9 cellular contexts compared by ENCODE assay signal in the genomic region with DNA sequence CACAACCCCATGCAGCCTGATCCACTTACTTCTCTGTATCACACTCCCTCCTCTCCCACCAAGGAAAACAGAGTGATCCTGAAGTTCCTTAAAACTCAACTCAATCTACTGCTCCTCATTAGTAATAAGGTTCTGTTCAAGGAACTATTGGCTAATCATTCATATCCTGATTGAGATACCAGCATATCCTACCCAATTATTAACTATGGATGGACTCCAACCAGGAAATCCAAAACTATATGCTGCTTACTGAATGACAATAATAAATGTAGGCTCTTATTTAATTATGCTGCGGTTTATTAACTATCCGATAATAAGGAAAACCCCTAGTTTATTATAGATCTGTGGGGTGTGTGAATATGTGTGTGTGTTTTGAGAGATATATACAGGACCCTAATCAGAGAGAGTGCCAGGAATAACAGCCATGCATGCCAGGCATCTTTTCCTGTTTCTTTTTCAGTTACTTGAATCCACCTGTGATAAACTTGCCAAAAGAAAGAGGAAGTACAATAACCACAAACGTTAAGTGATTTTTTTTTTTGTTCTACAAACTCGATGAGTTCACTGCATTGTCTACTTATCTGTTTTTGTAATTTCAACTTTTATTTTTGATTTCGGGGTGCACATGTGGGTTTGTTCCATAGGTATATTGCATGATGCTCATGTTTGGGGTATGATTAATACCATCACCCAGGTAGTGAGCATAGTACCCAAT.
DNase-seq lines count a peak whose midpoint lies in the region; ATAC-seq, FAIRE-seq and TF ChIP-seq lines count a peak whose summit lies in the region.
"Had no signal": no experiment of that assay in that cellular context is flagged by ENCODE, and none has a peak within 500 bp of the region (broad histone marks: within the 10 kb centered on the region; RNA-seq: fewer than 3 reads in every experiment).

No MANE protein-coding gene starts in this region.

- TF ChIP-seq CTCF in GM12878 (IDR thresholded peaks at IDR 0.05 in 2 of 3, conservative IDR thresholded peaks at IDR 0.05 in 1 of 3; ENCODE audit: control insufficient read depth in 2 of 3, extremely low read depth in 1 of 3, insufficient read depth in 1 of 3, low read depth in 3 of 3, low read length in 3 of 3): no peak
- no peak for TF ChIP-seq CTCF in omental fat pad (IDR thresholded peaks at IDR 0.05)

- CTCF ChIA-PET in GM12878 (lab: Yijun Ruan, JAX): no interaction called here

- peak; percentile 66 for FAIRE-seq in GM12892 (lab: Jason Lieb, UNC)
- FAIRE-seq in GM12878 (lab: Jason Lieb, UNC): no peak

- H3K27ac ChIP-seq in GM12878 (ENCODE audit: control insufficient read depth, insufficient read depth) (no peak overlapping the region), GM23248 (no peak overlapping the region)

- H2AFZ ChIP-seq in GM12878 (ENCODE audit: control insufficient read depth, low read depth, low read length) (no peak overlapping the region), GM23248 (no peak overlapping the region)

- SMC1A ChIA-PET in GM12878 (lab: Charles Lee; ENCODE audit: uncharacterized antibody, unreplicated experiment): no interaction called here

- H3K4me2 ChIP-seq in GM12878 (ENCODE audit: control insufficient read depth, insufficient read depth): peak overlapping the region; percentile 43; the same call in 1 of the 2 replicates
- H3K4me2 ChIP-seq in GM23248 (ENCODE audit: unreplicated experiment): no peak overlapping the region
- H3K4me2 ChIP-seq: smooth muscle cell had no signal

- WGBS in GM12878 (ENCODE audit: insufficient coverage, insufficient replicate concordance, low lambda C conversion rate, missing lambda C conversion rate): 29% methylated on average over 5 of the region's 5 CpGs
- 65 to 74% methylated on average over 5 of the region's 5 CpGs for WGBS in GM23248 (ENCODE audit: low coverage in 1 of 2, low lambda C conversion rate in 2 of 2, missing lambda C conversion rate in 2 of 2), 2 experiments

- H3K9me2 ChIP-seq in GM23248 (ENCODE audit: insufficient read depth): no peaks in the 10 kb centered on the region

- no peak for DNase-seq in GM12892 (ENCODE audit: insufficient read length)
- DNase-seq in Kasumi-1 (lab: John Stamatoyannopoulos, UW): peak; percentile 32 to 56
- DNase-seq in GM12878 (ENCODE audit: low read depth, low spot score): peak; percentile 20
- no peak for DNase-seq in MG63
- no peak for DNase-seq in GM23248
- DNase-seq in omental fat pad (ENCODE audit: low spot score): no peak
- no peak for DNase-seq in iPS-NIHi11 (ENCODE audit: low spot score)

- POLR2A ChIA-PET in GM12878 (lab: Charles Lee): no interaction called here

- H3K36me3 ChIP-seq in GM12878 (ENCODE audit: control insufficient read depth in 2 of 2, insufficient read depth in 2 of 2, low read length in 1 of 2) (no peaks in the 10 kb centered on the region), MG63 (no peaks in the 10 kb centered on the region), GM23248 (ENCODE audit: low read depth) (no peaks in the 10 kb centered on the region)

- H3K9me3 ChIP-seq in GM12878 (replicated peaks; ENCODE audit: control insufficient read depth, insufficient read depth, low read length) (no peaks in the 10 kb centered on the region; the same call in 2 of the 3 replicates), MG63 (no peaks in the 10 kb centered on the region), GM23248 (ENCODE audit: low read depth) (no peaks in the 10 kb centered on the region)

- H3F3A ChIP-seq in GM23248 (ENCODE audit: insufficient read depth): no peaks in the 10 kb centered on the region

- TF ChIP-seq RAD21 in GM12878 (IDR thresholded peaks at IDR 0.05; ENCODE audit: insufficient read depth, low read depth, low read length): no peak

- peaks cover 13% of the 10 kb centered on the region for H3K4me1 ChIP-seq in GM12878 (ENCODE audit: control insufficient read depth, insufficient read depth, low read length)
- no peaks in the 10 kb centered on the region for H3K4me1 ChIP-seq in GM23248 (ENCODE audit: insufficient read depth)

- RAD21 ChIA-PET in GM12878 (lab: Charles Lee; ENCODE audit: unreplicated experiment): no interaction called here

- H3K79me2 ChIP-seq in GM12878 (ENCODE audit: control insufficient read depth, insufficient read depth, low read length) (no peaks in the 10 kb centered on the region), GM23248 (ENCODE audit: insufficient read depth) (no peaks in the 10 kb centered on the region)

- in situ Hi-C loops in GM12878 (cut with MboI) (no loop called here), GM23248 (cut with MboI) (no loop called here)

- H4K20me1 ChIP-seq in GM12878 (ENCODE audit: control insufficient read depth, insufficient read depth) (no peaks in the 10 kb centered on the region), GM23248 (ENCODE audit: insufficient read depth) (no peaks in the 10 kb centered on the region)

- intact Hi-C loops in GM12878 (cut with micrococcal nuclease; ENCODE audit: unreplicated experiment): no loop called here

- no peak overlapping the region for H3K9ac ChIP-seq in GM12878 (ENCODE audit: control insufficient read depth, insufficient read depth, low read length)
- H3K9ac ChIP-seq in GM23248: no peak overlapping the region

- no peak for TF ChIP-seq EP300 in GM12878 (IDR thresholded peaks at IDR 0.05; ENCODE audit: borderline replicate concordance in 1 of 2, control insufficient read depth in 1 of 2, low read depth in 2 of 2, low read length in 2 of 2)

- H3K4me3 ChIP-seq in GM12878: no peak overlapping the region
- no peak overlapping the region for H3K4me3 ChIP-seq in MG63
- no peak overlapping the region for H3K4me3 ChIP-seq in GM23248
- H3K4me3 ChIP-seq: smooth muscle cell had no signal

- BruUV-seq in GM12878 (replicated peaks; lab: Mats Ljungman, UMichigan): no TSS peak

- no peak for TF ChIP-seq POLR2A in GM12892 (IDR thresholded peaks at IDR 0.05; ENCODE audit: low read depth, low read length)
- no peak for TF ChIP-seq POLR2A in GM12878 (IDR thresholded peaks at IDR 0.05; ENCODE audit: low read depth, low read length)

- H3K27me3 ChIP-seq in GM12878 (replicated peaks in 1 of 2; ENCODE audit: control insufficient read depth in 2 of 2, insufficient read depth in 2 of 2, low read length in 1 of 2) (no peaks in the 10 kb centered on the region), MG63 (no peaks in the 10 kb centered on the region), GM23248 (replicated peaks; ENCODE audit: insufficient read depth) (no peaks in the 10 kb centered on the region)

- peak; percentile 56 for ATAC-seq in GM21423 (IDR thresholded peaks at IDR 0.05; ENCODE audit: unreplicated experiment)
- peak; percentile 71 for ATAC-seq in GM12878
- no peak for ATAC-seq in omental fat pad (ENCODE audit: low FRiP score)

TF ChIP-seq in GM12878, 131 proteins besides CTCF, POLR2A, EP300 and RAD21 (continues in another document):
- TF ChIP-seq, protein P1, sequence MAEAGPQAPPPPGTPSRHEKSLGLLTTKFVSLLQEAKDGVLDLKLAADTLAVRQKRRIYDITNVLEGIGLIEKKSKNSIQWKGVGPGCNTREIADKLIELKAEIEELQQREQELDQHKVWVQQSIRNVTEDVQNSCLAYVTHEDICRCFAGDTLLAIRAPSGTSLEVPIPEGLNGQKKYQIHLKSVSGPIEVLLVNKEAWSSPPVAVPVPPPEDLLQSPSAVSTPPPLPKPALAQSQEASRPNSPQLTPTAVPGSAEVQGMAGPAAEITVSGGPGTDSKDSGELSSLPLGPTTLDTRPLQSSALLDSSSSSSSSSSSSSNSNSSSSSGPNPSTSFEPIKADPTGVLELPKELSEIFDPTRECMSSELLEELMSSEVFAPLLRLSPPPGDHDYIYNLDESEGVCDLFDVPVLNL (IDR thresholded peaks at IDR 0.05; ENCODE audit: low read depth, low read length): no peak
- TF ChIP-seq BHLHE40 (IDR thresholded peaks at IDR 0.05; ENCODE audit: borderline replicate concordance in 1 of 2, low read depth in 2 of 2, low read length in 1 of 2): no peak
- TF ChIP-seq NFIC (IDR thresholded peaks at IDR 0.05; ENCODE audit: low read depth, low read length): 0 out of 2 replicates have a peak, but pooled peaks have one; percentile 19
- TF ChIP-seq KAT2A (conservative IDR thresholded peaks at IDR 0.05; ENCODE audit: control insufficient read depth, low read depth, low read length): no peak
- TF ChIP-seq ZNF274 (IDR thresholded peaks at IDR 0.05; ENCODE audit: insufficient read depth, insufficient read length): no peak
- no peak for TF ChIP-seq PAX5 (IDR thresholded peaks at IDR 0.05; ENCODE audit: borderline replicate concordance, low read depth, low read length)
- TF ChIP-seq TCF3 (IDR thresholded peaks at IDR 0.05; ENCODE audit: borderline replicate concordance, insufficient read depth, low read depth, low read length): no peak
- no peak for TF ChIP-seq CHD2 (IDR thresholded peaks at IDR 0.05; ENCODE audit: borderline replicate concordance, low read depth, low read length)
- TF ChIP-seq, protein P2, sequence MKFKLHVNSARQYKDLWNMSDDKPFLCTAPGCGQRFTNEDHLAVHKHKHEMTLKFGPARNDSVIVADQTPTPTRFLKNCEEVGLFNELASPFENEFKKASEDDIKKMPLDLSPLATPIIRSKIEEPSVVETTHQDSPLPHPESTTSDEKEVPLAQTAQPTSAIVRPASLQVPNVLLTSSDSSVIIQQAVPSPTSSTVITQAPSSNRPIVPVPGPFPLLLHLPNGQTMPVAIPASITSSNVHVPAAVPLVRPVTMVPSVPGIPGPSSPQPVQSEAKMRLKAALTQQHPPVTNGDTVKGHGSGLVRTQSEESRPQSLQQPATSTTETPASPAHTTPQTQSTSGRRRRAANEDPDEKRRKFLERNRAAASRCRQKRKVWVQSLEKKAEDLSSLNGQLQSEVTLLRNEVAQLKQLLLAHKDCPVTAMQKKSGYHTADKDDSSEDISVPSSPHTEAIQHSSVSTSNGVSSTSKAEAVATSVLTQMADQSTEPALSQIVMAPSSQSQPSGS (IDR thresholded peaks at IDR 0.05; ENCODE audit: low read length): no peak
- TF ChIP-seq EGR1 (IDR thresholded peaks at IDR 0.05; ENCODE audit: borderline replicate concordance in 1 of 2, low read depth in 2 of 2, low read length in 2 of 2): no peak
- no peak for TF ChIP-seq ESRRA (IDR thresholded peaks at IDR 0.05; ENCODE audit: low read length)
- peak; percentile 63; the same call in 1 of the 2 replicates for TF ChIP-seq ZNF384 (IDR thresholded peaks at IDR 0.05; ENCODE audit: borderline replicate concordance, low read depth, low read length)
- no peak for TF ChIP-seq RB1 (IDR thresholded peaks at IDR 0.05; ENCODE audit: borderline replicate concordance)
- no peak for TF ChIP-seq MEF2A (IDR thresholded peaks at IDR 0.05; ENCODE audit: insufficient read depth, low read depth, low read length)
- TF ChIP-seq, protein P3, sequence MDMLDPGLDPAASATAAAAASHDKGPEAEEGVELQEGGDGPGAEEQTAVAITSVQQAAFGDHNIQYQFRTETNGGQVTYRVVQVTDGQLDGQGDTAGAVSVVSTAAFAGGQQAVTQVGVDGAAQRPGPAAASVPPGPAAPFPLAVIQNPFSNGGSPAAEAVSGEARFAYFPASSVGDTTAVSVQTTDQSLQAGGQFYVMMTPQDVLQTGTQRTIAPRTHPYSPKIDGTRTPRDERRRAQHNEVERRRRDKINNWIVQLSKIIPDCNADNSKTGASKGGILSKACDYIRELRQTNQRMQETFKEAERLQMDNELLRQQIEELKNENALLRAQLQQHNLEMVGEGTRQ (IDR thresholded peaks at IDR 0.05; ENCODE audit: borderline replicate concordance, low read depth, low read length): no peak

Comparison
In these comparisons a context has a peak if more than half of its experiments do, and no peak if none do; other contexts are left out.
1. DNase-seq: peak in Kasumi-1 (2 of 2) and GM12878 (single experiment); none in GM12892 (single experiment), MG63 (single experiment), GM23248 (single experiment), omental fat pad (single experiment) and iPS-NIHi11 (single experiment).